Comparison of ENCODE assay signal across 1 cellular context in the genomic region with DNA sequence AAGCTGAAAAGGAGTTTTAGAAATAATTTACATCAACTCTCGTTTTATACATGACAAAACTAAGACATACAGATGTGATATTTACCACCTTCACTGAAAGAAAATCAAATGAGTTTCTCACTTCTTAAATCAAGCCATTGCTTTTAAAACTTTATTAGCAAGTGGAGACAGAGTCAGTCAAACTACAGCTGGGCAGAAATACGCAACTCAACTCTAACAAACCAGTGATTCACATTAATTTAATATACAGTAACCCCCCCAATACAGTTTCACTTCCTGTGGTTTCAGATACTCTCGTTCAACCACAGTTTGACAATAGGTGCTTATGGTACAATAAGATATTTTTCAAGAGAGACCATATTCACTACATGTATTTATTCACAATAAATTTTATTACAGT.
TF ChIP-seq lines count a peak whose summit lies in the region.

No MANE protein-coding gene starts in this region.

TF ChIP-seq in GM12878, 131 proteins besides CTCF, POLR2A, EP300 and RAD21:
- TF ChIP-seq, protein P1, sequence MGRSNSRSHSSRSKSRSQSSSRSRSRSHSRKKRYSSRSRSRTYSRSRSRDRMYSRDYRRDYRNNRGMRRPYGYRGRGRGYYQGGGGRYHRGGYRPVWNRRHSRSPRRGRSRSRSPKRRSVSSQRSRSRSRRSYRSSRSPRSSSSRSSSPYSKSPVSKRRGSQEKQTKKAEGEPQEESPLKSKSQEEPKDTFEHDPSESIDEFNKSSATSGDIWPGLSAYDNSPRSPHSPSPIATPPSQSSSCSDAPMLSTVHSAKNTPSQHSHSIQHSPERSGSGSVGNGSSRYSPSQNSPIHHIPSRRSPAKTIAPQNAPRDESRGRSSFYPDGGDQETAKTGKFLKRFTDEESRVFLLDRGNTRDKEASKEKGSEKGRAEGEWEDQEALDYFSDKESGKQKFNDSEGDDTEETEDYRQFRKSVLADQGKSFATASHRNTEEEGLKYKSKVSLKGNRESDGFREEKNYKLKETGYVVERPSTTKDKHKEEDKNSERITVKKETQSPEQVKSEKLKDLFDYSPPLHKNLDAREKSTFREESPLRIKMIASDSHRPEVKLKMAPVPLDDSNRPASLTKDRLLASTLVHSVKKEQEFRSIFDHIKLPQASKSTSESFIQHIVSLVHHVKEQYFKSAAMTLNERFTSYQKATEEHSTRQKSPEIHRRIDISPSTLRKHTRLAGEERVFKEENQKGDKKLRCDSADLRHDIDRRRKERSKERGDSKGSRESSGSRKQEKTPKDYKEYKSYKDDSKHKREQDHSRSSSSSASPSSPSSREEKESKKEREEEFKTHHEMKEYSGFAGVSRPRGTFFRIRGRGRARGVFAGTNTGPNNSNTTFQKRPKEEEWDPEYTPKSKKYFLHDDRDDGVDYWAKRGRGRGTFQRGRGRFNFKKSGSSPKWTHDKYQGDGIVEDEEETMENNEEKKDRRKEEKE (IDR thresholded peaks at IDR 0.05): no peak
- no peak for TF ChIP-seq NR2F1 (conservative IDR thresholded peaks at IDR 0.05)
- no peak for TF ChIP-seq NBN (IDR thresholded peaks at IDR 0.05)
- TF ChIP-seq CREB1 (IDR thresholded peaks at IDR 0.05; ENCODE audit: low read depth): no peak
- no peak for TF ChIP-seq ZZZ3 (IDR thresholded peaks at IDR 0.05; ENCODE audit: control insufficient read depth, insufficient read length, low read depth)
- TF ChIP-seq, protein P2, sequence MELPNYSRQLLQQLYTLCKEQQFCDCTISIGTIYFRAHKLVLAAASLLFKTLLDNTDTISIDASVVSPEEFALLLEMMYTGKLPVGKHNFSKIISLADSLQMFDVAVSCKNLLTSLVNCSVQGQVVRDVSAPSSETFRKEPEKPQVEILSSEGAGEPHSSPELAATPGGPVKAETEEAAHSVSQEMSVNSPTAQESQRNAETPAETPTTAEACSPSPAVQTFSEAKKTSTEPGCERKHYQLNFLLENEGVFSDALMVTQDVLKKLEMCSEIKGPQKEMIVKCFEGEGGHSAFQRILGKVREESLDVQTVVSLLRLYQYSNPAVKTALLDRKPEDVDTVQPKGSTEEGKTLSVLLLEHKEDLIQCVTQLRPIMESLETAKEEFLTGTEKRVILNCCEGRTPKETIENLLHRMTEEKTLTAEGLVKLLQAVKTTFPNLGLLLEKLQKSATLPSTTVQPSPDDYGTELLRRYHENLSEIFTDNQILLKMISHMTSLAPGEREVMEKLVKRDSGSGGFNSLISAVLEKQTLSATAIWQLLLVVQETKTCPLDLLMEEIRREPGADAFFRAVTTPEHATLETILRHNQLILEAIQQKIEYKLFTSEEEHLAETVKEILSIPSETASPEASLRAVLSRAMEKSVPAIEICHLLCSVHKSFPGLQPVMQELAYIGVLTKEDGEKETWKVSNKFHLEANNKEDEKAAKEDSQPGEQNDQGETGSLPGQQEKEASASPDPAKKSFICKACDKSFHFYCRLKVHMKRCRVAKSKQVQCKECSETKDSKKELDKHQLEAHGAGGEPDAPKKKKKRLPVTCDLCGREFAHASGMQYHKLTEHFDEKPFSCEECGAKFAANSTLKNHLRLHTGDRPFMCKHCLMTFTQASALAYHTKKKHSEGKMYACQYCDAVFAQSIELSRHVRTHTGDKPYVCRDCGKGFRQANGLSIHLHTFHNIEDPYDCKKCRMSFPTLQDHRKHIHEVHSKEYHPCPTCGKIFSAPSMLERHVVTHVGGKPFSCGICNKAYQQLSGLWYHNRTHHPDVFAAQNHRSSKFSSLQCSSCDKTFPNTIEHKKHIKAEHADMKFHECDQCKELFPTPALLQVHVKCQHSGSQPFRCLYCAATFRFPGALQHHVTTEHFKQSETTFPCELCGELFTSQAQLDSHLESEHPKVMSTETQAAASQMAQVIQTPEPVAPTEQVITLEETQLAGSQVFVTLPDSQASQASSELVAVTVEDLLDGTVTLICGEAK (IDR thresholded peaks at IDR 0.05; ENCODE audit: borderline replicate concordance): peak; percentile 87
- peak; percentile 29; the same call in 1 of the 2 replicates for TF ChIP-seq SPI1 (IDR thresholded peaks at IDR 0.05; ENCODE audit: borderline replicate concordance, insufficient read depth, low read depth, low read length)
- TF ChIP-seq, protein P3, sequence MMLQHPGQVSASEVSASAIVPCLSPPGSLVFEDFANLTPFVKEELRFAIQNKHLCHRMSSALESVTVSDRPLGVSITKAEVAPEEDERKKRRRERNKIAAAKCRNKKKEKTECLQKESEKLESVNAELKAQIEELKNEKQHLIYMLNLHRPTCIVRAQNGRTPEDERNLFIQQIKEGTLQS (IDR thresholded peaks at IDR 0.05; ENCODE audit: borderline replicate concordance, extremely low read depth, low read depth, low read length): no peak
- TF ChIP-seq MXI1 (IDR thresholded peaks at IDR 0.05; ENCODE audit: low read depth, low read length): no peak
- no peak for TF ChIP-seq KLF5 (IDR thresholded peaks at IDR 0.05; ENCODE audit: partially characterized antibody)
- TF ChIP-seq, protein P4, sequence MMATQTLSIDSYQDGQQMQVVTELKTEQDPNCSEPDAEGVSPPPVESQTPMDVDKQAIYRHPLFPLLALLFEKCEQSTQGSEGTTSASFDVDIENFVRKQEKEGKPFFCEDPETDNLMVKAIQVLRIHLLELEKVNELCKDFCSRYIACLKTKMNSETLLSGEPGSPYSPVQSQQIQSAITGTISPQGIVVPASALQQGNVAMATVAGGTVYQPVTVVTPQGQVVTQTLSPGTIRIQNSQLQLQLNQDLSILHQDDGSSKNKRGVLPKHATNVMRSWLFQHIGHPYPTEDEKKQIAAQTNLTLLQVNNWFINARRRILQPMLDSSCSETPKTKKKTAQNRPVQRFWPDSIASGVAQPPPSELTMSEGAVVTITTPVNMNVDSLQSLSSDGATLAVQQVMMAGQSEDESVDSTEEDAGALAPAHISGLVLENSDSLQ (IDR thresholded peaks at IDR 0.05): 0 out of 2 replicates have a peak, but pooled peaks have one; percentile 6
- TF ChIP-seq PAX5 (IDR thresholded peaks at IDR 0.05; ENCODE audit: borderline replicate concordance, low read depth, low read length): no peak
- no peak for TF ChIP-seq CHD4 (IDR thresholded peaks at IDR 0.05)
- TF ChIP-seq, protein P5, sequence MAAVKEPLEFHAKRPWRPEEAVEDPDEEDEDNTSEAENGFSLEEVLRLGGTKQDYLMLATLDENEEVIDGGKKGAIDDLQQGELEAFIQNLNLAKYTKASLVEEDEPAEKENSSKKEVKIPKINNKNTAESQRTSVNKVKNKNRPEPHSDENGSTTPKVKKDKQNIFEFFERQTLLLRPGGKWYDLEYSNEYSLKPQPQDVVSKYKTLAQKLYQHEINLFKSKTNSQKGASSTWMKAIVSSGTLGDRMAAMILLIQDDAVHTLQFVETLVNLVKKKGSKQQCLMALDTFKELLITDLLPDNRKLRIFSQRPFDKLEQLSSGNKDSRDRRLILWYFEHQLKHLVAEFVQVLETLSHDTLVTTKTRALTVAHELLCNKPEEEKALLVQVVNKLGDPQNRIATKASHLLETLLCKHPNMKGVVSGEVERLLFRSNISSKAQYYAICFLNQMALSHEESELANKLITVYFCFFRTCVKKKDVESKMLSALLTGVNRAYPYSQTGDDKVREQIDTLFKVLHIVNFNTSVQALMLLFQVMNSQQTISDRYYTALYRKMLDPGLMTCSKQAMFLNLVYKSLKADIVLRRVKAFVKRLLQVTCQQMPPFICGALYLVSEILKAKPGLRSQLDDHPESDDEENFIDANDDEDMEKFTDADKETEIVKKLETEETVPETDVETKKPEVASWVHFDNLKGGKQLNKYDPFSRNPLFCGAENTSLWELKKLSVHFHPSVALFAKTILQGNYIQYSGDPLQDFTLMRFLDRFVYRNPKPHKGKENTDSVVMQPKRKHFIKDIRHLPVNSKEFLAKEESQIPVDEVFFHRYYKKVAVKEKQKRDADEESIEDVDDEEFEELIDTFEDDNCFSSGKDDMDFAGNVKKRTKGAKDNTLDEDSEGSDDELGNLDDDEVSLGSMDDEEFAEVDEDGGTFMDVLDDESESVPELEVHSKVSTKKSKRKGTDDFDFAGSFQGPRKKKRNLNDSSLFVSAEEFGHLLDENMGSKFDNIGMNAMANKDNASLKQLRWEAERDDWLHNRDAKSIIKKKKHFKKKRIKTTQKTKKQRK (IDR thresholded peaks at IDR 0.05; ENCODE audit: low read depth, low read length): no peak
- TF ChIP-seq RUNX3 (IDR thresholded peaks at IDR 0.05; ENCODE audit: low read length): peak; percentile 46; the same call in 1 of the 2 replicates
- TF ChIP-seq MTA3 (IDR thresholded peaks at IDR 0.05; ENCODE audit: borderline replicate concordance, low read length): no peak
